Comparison of ENCODE assay signal across 9 cellular contexts in genomic region chr13:32415019-32415418, GRCh38. TPM values are rescaled to one million over a fixed set of nuclear protein-coding genes. Genes with fewer than 3 reads are reported as not detected.
A peak's percentile ranks its signal among the peaks of the same experiment; 100 is the strongest.
DNase-seq lines count a peak whose midpoint lies in the region; ATAC-seq and TF ChIP-seq lines count a peak whose summit lies in the region.
"Had no signal": no experiment of that assay in that cellular context is flagged by ENCODE, and none has a peak within 500 bp of the region (broad histone marks: within the 10 kb centered on the region; RNA-seq: fewer than 3 reads in every experiment).

No MANE protein-coding gene starts in this region.

- in situ Hi-C loops in transverse colon (cut with MboI; ENCODE audit: low pct_ligation_motif_present in 1 of 4, low pct_unique_long_range_greater_than_20kb in 1 of 4, low sequenced_read_pairs in 3 of 4) = no loop called here

- TF ChIP-seq POLR2A in transverse colon (IDR thresholded peaks at IDR 0.05) = no peak

- DNase-seq in cardiac muscle cell (ENCODE audit: low read depth in 1 of 2, low spot score in 1 of 2) (peak in 1 of 2 donors; percentile 21), right atrium auricular region (ENCODE audit: low spot score) (no peak), NOMO-1 treated with DMSO at 0.1 percent for 48 hours (lab: John Stamatoyannopoulos, UW; ENCODE audit: unreplicated experiment) (peak; percentile 24), epithelial cell of esophagus (ENCODE audit: low read depth) (peak; percentile 30), transverse colon (peak; percentile 25), NCI-H1417 (lab: John Stamatoyannopoulos, UW) (no peak), LoVo (ENCODE audit: low spot score) (no peak)

- TF ChIP-seq EP300 in transverse colon (IDR thresholded peaks at IDR 0.05; ENCODE audit: low read depth) = no peak

- ATAC-seq in GM21367 (IDR thresholded peaks at IDR 0.05; ENCODE audit: unreplicated experiment) = no peak

- H3K4me3 ChIP-seq in cardiac muscle cell (no peak overlapping the region), right atrium auricular region (no peak overlapping the region), epithelial cell of esophagus (ENCODE audit: low read length) (no peak overlapping the region), transverse colon (no peak overlapping the region)
- H3K4me3 ChIP-seq: SJSA1 had no signal

- H3K4me1 ChIP-seq in cardiac muscle cell (ENCODE audit: low read depth) = no peaks in the 10 kb centered on the region
- peaks cover 0 to 7% of the 10 kb centered on the region in 2 donors for H3K4me1 ChIP-seq in right atrium auricular region
- H3K4me1 ChIP-seq in transverse colon = peaks cover 0 to 16% (median 6%) of the 10 kb centered on the region in 4 donors
- H3K4me1 ChIP-seq: SJSA1 had no signal

- intact Hi-C loops in transverse colon (cut with DNase I; ENCODE audit: low total_unique reads) = no loop called here

- no peaks in the 10 kb centered on the region for H3K36me3 ChIP-seq in cardiac muscle cell
- H3K36me3 ChIP-seq in right atrium auricular region = no peaks in the 10 kb centered on the region
- H3K36me3 ChIP-seq in transverse colon = peaks cover 0 to 3% (median 0%) of the 10 kb centered on the region in 4 donors
- H3K36me3 ChIP-seq: SJSA1 had no signal

- H3K9me3 ChIP-seq in cardiac muscle cell (ENCODE audit: low read depth) (no peaks in the 10 kb centered on the region), right atrium auricular region (no peaks in the 10 kb centered on the region), transverse colon (no peaks in the 10 kb centered on the region)
- H3K9me3 ChIP-seq: SJSA1 had no signal

- H3K27me3 ChIP-seq in cardiac muscle cell = no peaks in the 10 kb centered on the region
- no peaks in the 10 kb centered on the region for H3K27me3 ChIP-seq in right atrium auricular region
- no peaks in the 10 kb centered on the region for H3K27me3 ChIP-seq in transverse colon
- H3K27me3 ChIP-seq: SJSA1 had no signal

- no peak overlapping the region for H3K27ac ChIP-seq in cardiac muscle cell
- no peak overlapping the region for H3K27ac ChIP-seq in right atrium auricular region
- no peak overlapping the region for H3K27ac ChIP-seq in transverse colon
- H3K27ac ChIP-seq: SJSA1 had no signal

- TF ChIP-seq CTCF in cardiac muscle cell (IDR thresholded peaks at IDR 0.05; ENCODE audit: low read depth, low read length) (peak; percentile 65), right atrium auricular region (IDR thresholded peaks at IDR 0.05) (peak in 1 of 2 donors; percentile 35), epithelial cell of esophagus (IDR thresholded peaks at IDR 0.05; ENCODE audit: insufficient read depth, low read depth, low read length, missing control alignments) (peak; percentile 53), transverse colon (IDR thresholded peaks at IDR 0.05) (peak in 4 of 5 experiments; percentile 25 to 31 (median 27))

RNA-seq across cellular contexts. Expression of gene N4BP2L1, which starts 12.9 kb away (rescaled TPM):
- total RNA-seq in cardiac muscle cell = 2.9 and 8.9 TPM in 2 replicates
- 2.0 and 8.7 TPM in 2 replicates for polyA plus RNA-seq in cardiac muscle cell
- total RNA-seq in right atrium auricular region = 1 to 10 TPM; 3.4 to 5.7 TPM
- 10 to 100 TPM in 2 of 4 donors, 1 to 10 TPM in 2; 1.5 to 25.1 (median 8.9) TPM for total RNA-seq in transverse colon

Comparison
In these comparisons a context has a peak if more than half of its experiments do, and no peak if none do; other contexts are left out.
1. DNase-seq: peak in NOMO-1 treated with DMSO at 0.1 percent for 48 hours (single experiment), epithelial cell of esophagus (single experiment) and transverse colon (single experiment); none in right atrium auricular region (single experiment), NCI-H1417 (0 of 3) and LoVo (single experiment).